ENCODE assay signal across 9 cellular contexts in the genomic region with DNA sequence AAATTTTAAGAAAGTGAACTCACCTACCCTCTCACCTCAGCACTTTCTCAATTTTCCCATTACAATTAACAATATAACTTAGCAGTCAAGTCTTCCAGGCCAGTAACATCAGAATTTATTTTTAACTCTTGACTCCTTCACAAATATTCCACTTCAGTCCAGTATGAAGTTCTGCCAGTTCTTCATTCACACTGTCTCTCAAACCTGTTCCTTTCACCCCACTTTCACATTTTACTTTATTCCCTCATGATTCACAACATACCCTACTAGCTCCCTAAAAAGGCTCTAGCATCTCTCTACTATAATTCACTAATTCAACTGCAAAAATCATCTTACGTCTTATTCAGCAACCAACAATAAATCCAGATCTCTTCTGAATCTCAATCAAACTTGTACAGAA. TPM values are rescaled to one million over a fixed set of nuclear protein-coding genes. Genes with fewer than 3 reads are reported as not detected.
DNase-seq lines count a peak whose midpoint lies in the region; ATAC-seq and TF ChIP-seq lines count a peak whose summit lies in the region.
"Had no signal": no experiment of that assay in that cellular context is flagged by ENCODE, and none has a peak within 500 bp of the region (broad histone marks: within the 10 kb centered on the region; RNA-seq: fewer than 3 reads in every experiment).

No MANE protein-coding gene starts in this region.

- no peak overlapping the region for H3K4me3 Mint-ChIP-seq in CD4-positive, alpha-beta memory T cell
- H3K4me3 Mint-ChIP-seq: activated CD4-positive, alpha-beta memory T cell treated with anti-CD3 and anti-CD28 coated beads, Interleukin-2, amount 10 ng/mL, durations not matched to agents 7 days and 5 days had no signal

- 65% methylated on average over 1 of the region's 1 CpG for WGBS in esophagus muscularis mucosa
- WGBS in psoas muscle, 3 donors = 19 to 33% (median 26%) methylated on average over 1 of the region's 1 CpG

- ATAC-seq in psoas muscle = no peak

- POLR2A ChIA-PET in CD4-positive, alpha-beta memory T cell (lab: Charles Lee; ENCODE audit: partially characterized antibody) = interaction anchor here (1.2 to 1.4 kb wide), 2 partner anchors 12 to 627 kb away, joined by 3 to 4 read pairs; a partner anchor contains a TSS

- no peak overlapping the region for H3K27ac ChIP-seq in CD4-positive, alpha-beta memory T cell (ENCODE audit: low read depth, low read length)
- no peak overlapping the region for H3K27ac ChIP-seq in esophagus muscularis mucosa (replicated peaks in 1 of 4)
- peak overlapping the region; percentile 50 for H3K27ac ChIP-seq in psoas muscle

- no peaks in the 10 kb centered on the region for H3K36me3 ChIP-seq in CD4-positive, alpha-beta memory T cell (ENCODE audit: insufficient read depth, low read length)
- H3K36me3 ChIP-seq in esophagus muscularis mucosa (no peaks in the 10 kb centered on the region), psoas muscle (ENCODE audit: insufficient read depth in 1 of 2, low read depth in 1 of 2) (no peaks in the 10 kb centered on the region)

- no peaks in the 10 kb centered on the region for H3K9me3 ChIP-seq in CD4-positive, alpha-beta memory T cell (ENCODE audit: control insufficient read depth in 1 of 2, low read length in 2 of 2)
- no peaks in the 10 kb centered on the region for H3K9me3 ChIP-seq in esophagus muscularis mucosa
- no peaks in the 10 kb centered on the region for H3K9me3 ChIP-seq in psoas muscle

- no peaks in the 10 kb centered on the region for H3K27me3 ChIP-seq in CD4-positive, alpha-beta memory T cell (ENCODE audit: insufficient read depth, low read length)
- no peaks in the 10 kb centered on the region for H3K27me3 ChIP-seq in esophagus muscularis mucosa
- no peaks in the 10 kb centered on the region for H3K27me3 ChIP-seq in psoas muscle (ENCODE audit: insufficient read depth in 3 of 3, low read length in 2 of 3)

- intact Hi-C loops in CD4-positive, alpha-beta memory T cell (cut with micrococcal nuclease) = loop anchor here (5.0 to 10.0 kb wide), 7 partner anchors 178 to 1744 kb away; a partner anchor contains a TSS
- intact Hi-C loops in esophagus muscularis mucosa (cut with DNase I) (loop anchor here (5.0 to 10.0 kb wide), 2 partner anchors 198 to 254 kb away; a partner anchor contains a TSS), psoas muscle (cut with DNase I) (loop anchor here (5.0 to 10.0 kb wide), 2 partner anchors 92 to 196 kb away; no protein-coding TSS in a partner anchor)

- H3K4me3 ChIP-seq in CD4-positive, alpha-beta memory T cell (ENCODE audit: low read length in 2 of 2) = peak overlapping the region; percentile 20 to 36
- peak overlapping the region; percentile 95 for H3K4me3 ChIP-seq in NB4 (ENCODE audit: low read depth, low read length)
- peak overlapping the region; percentile 86 to 90 (median 88) for H3K4me3 ChIP-seq in esophagus muscularis mucosa
- peak overlapping the region; percentile 96 for H3K4me3 ChIP-seq in psoas muscle

- no peak overlapping the region for H3K27ac Mint-ChIP-seq in CD4-positive, alpha-beta memory T cell
- H3K27ac Mint-ChIP-seq: activated CD4-positive, alpha-beta memory T cell treated with anti-CD3 and anti-CD28 coated beads, Interleukin-2, amount 10 ng/mL, durations not matched to agents 7 days and 5 days had no signal

- H3K4me1 Mint-ChIP-seq in CD4-positive, alpha-beta memory T cell = peaks cover 19 to 36% (median 27%) of the 10 kb centered on the region in 4 donors

- DNase-seq in CD4-positive, alpha-beta memory T cell = no peak
- DNase-seq in NB4 (ENCODE audit: low read depth) (no peak), esophagus muscularis mucosa (ENCODE audit: extremely low spot score) (no peak), psoas muscle (no peak), NCI-H1048 (lab: John Stamatoyannopoulos, UW) (no peak), GM10266 (ENCODE audit: extremely low spot score) (no peak), activated T-cell treated with anti-CD3 and anti-CD28 coated beads for 4 hours (no peak)
- no peak for DNase-seq in activated CD4-positive, alpha-beta T cell treated with anti-CD3 and anti-CD28 coated beads, Interleukin-2, amount 50 U/mL, for 4 hours
- DNase-seq: activated CD4-positive, alpha-beta memory T cell treated with anti-CD3 and anti-CD28 coated beads, Interleukin-2, amount 10 ng/mL, durations not matched to agents 7 days and 5 days had no signal

- TF ChIP-seq POLR2A in NB4 (IDR thresholded peaks at IDR 0.05; ENCODE audit: extremely low read depth, insufficient read length) = no peak
- TF ChIP-seq POLR2A in esophagus muscularis mucosa (IDR thresholded peaks at IDR 0.05; ENCODE audit: low read depth) = no peak

- H3K4me1 ChIP-seq in CD4-positive, alpha-beta memory T cell (ENCODE audit: insufficient read depth, low read length) = peaks cover 58% of the 10 kb centered on the region
- peaks cover 0 to 43% (median 35%) of the 10 kb centered on the region in 4 donors for H3K4me1 ChIP-seq in esophagus muscularis mucosa
- H3K4me1 ChIP-seq in psoas muscle = peaks cover 33% of the 10 kb centered on the region

- H3K27me3 Mint-ChIP-seq in CD4-positive, alpha-beta memory T cell = peaks cover 0 to 2% of the 10 kb centered on the region in 2 donors
- H3K27me3 Mint-ChIP-seq: activated CD4-positive, alpha-beta memory T cell treated with anti-CD3 and anti-CD28 coated beads, Interleukin-2, amount 10 ng/mL, durations not matched to agents 7 days and 5 days had no signal

- CTCF ChIA-PET in CD4-positive, alpha-beta memory T cell (lab: Charles Lee; ENCODE audit: partially characterized antibody) = interaction anchor here (1.5 to 1.9 kb wide), 2 partner anchors 57 to 198 kb away, joined by 5 to 6 read pairs; no protein-coding TSS in a partner anchor

- peaks cover 0 to 4% (median 0%) of the 10 kb centered on the region in 8 donors for H3K9me3 Mint-ChIP-seq in CD4-positive, alpha-beta memory T cell
- H3K9me3 Mint-ChIP-seq: activated CD4-positive, alpha-beta memory T cell treated with anti-CD3 and anti-CD28 coated beads, Interleukin-2, amount 10 ng/mL, durations not matched to agents 7 days and 5 days had no signal

- no peak for TF ChIP-seq EP300 in esophagus muscularis mucosa (IDR thresholded peaks at IDR 0.05)

- TF ChIP-seq CTCF in NB4 (IDR thresholded peaks at IDR 0.05; ENCODE audit: low read depth, low read length) = no peak
- no peak for TF ChIP-seq CTCF in esophagus muscularis mucosa (IDR thresholded peaks at IDR 0.05)
- TF ChIP-seq CTCF in psoas muscle (IDR thresholded peaks at IDR 0.05) = no peak
- TF ChIP-seq CTCF in GM10266 (IDR thresholded peaks at IDR 0.05; ENCODE audit: control insufficient read depth, insufficient read depth, low read depth, missing control alignments) = no peak

- H3K36me3 Mint-ChIP-seq in CD4-positive, alpha-beta memory T cell = peaks cover 7 to 18% of the 10 kb centered on the region in 2 donors

RNA-seq across cellular contexts. Expression of a gene that starts 3.8 kb away (rescaled TPM):
- total RNA-seq in CD4-positive, alpha-beta memory T cell = 10 to 100 TPM; 33.4 to 35.0 TPM
- 10 to 100 TPM; 10.4 to 17.6 TPM for polyA plus RNA-seq in CD4-positive, alpha-beta memory T cell
- total RNA-seq in esophagus muscularis mucosa (10 to 100 TPM; 30.3 to 35.4 (median 31.3) TPM), psoas muscle (10 to 100 TPM; 33.4 to 43.2 (median 37.8) TPM)
- polyA plus RNA-seq in psoas muscle = 10 to 100 TPM in 2 of 3 donors, 1 to 10 TPM in 1; 9.1 to 40.5 (median 20.1) TPM

Comparison
In these comparisons a context has a peak if more than half of its experiments do, and no peak if none do; other contexts are left out.
1. H3K4me3 ChIP-seq: peak in every context shown above with its lines; median percentile 96 in psoas muscle; 95 in NB4; 88 in esophagus muscularis mucosa; 28 in CD4-positive, alpha-beta memory T cell.